ENCODE assay signal across 1 cellular context in the genomic region with DNA sequence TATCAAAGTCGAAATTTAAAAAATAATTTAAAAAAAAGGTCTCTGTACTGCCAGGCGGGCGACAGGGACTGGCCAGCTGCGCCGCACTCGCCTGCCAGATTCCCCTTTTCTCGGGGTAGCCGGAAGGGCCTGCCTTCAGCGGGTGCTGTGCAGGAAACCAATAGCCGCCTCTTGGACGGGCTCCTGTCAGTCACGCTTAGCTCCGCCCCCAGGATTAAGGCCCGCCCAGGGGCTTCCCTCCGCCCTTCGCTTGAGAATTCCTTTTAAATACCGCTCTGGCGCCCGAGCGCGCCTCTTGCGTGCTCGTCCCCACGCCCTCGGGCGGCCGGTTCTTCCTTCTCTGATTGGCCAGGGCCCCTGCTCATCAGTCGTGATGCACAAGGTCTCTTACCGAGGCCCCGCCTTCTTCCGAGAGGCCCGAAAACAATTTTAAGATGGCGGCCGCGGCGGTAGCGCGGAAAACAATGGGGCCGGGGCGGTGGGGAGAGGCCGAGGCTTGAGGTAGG.
TF ChIP-seq lines count a peak whose summit lies in the region.

A gene with protein sequence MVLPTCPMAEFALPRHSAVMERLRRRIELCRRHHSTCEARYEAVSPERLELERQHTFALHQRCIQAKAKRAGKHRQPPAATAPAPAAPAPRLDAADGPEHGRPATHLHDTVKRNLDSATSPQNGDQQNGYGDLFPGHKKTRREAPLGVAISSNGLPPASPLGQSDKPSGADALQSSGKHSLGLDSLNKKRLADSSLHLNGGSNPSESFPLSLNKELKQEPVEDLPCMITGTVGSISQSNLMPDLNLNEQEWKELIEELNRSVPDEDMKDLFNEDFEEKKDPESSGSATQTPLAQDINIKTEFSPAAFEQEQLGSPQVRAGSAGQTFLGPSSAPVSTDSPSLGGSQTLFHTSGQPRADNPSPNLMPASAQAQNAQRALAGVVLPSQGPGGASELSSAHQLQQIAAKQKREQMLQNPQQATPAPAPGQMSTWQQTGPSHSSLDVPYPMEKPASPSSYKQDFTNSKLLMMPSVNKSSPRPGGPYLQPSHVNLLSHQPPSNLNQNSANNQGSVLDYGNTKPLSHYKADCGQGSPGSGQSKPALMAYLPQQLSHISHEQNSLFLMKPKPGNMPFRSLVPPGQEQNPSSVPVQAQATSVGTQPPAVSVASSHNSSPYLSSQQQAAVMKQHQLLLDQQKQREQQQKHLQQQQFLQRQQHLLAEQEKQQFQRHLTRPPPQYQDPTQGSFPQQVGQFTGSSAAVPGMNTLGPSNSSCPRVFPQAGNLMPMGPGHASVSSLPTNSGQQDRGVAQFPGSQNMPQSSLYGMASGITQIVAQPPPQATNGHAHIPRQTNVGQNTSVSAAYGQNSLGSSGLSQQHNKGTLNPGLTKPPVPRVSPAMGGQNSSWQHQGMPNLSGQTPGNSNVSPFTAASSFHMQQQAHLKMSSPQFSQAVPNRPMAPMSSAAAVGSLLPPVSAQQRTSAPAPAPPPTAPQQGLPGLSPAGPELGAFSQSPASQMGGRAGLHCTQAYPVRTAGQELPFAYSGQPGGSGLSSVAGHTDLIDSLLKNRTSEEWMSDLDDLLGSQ (plus strand): TSS at position 411 of the 506 bp plus-strand sequence. CDS start 291 bp downstream, outside the sequence.

TF ChIP-seq in HEK293, 187 proteins besides CTCF, POLR2A, EP300 and RAD21 (continued from another document and continues in another):
- TF ChIP-seq, protein P1, sequence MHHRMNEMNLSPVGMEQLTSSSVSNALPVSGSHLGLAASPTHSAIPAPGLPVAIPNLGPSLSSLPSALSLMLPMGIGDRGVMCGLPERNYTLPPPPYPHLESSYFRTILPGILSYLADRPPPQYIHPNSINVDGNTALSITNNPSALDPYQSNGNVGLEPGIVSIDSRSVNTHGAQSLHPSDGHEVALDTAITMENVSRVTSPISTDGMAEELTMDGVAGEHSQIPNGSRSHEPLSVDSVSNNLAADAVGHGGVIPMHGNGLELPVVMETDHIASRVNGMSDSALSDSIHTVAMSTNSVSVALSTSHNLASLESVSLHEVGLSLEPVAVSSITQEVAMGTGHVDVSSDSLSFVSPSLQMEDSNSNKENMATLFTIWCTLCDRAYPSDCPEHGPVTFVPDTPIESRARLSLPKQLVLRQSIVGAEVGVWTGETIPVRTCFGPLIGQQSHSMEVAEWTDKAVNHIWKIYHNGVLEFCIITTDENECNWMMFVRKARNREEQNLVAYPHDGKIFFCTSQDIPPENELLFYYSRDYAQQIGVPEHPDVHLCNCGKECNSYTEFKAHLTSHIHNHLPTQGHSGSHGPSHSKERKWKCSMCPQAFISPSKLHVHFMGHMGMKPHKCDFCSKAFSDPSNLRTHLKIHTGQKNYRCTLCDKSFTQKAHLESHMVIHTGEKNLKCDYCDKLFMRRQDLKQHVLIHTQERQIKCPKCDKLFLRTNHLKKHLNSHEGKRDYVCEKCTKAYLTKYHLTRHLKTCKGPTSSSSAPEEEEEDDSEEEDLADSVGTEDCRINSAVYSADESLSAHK (tag by site-specific recombination; IDR thresholded peaks at IDR 0.05): no peak
- TF ChIP-seq, protein P2, sequence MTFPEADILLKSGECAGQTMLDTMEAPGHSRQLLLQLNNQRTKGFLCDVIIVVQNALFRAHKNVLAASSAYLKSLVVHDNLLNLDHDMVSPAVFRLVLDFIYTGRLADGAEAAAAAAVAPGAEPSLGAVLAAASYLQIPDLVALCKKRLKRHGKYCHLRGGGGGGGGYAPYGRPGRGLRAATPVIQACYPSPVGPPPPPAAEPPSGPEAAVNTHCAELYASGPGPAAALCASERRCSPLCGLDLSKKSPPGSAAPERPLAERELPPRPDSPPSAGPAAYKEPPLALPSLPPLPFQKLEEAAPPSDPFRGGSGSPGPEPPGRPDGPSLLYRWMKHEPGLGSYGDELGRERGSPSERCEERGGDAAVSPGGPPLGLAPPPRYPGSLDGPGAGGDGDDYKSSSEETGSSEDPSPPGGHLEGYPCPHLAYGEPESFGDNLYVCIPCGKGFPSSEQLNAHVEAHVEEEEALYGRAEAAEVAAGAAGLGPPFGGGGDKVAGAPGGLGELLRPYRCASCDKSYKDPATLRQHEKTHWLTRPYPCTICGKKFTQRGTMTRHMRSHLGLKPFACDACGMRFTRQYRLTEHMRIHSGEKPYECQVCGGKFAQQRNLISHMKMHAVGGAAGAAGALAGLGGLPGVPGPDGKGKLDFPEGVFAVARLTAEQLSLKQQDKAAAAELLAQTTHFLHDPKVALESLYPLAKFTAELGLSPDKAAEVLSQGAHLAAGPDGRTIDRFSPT (tag by site-specific recombination; IDR thresholded peaks at IDR 0.05): no peak
- TF ChIP-seq ZNF132 (tag by site-specific recombination; IDR thresholded peaks at IDR 0.05; ENCODE audit: borderline replicate concordance): no peak
- TF ChIP-seq ZNF48 (tag by site-specific recombination; IDR thresholded peaks at IDR 0.05): no peak
- TF ChIP-seq ZNF549 (tag by site-specific recombination; IDR thresholded peaks at IDR 0.05): no peak
- 0 out of 2 replicates have a peak, but pooled peaks have one; percentile 8 for TF ChIP-seq ZFHX2 (tag by site-specific recombination; conservative IDR thresholded peaks at IDR 0.05)
- TF ChIP-seq, protein P3, sequence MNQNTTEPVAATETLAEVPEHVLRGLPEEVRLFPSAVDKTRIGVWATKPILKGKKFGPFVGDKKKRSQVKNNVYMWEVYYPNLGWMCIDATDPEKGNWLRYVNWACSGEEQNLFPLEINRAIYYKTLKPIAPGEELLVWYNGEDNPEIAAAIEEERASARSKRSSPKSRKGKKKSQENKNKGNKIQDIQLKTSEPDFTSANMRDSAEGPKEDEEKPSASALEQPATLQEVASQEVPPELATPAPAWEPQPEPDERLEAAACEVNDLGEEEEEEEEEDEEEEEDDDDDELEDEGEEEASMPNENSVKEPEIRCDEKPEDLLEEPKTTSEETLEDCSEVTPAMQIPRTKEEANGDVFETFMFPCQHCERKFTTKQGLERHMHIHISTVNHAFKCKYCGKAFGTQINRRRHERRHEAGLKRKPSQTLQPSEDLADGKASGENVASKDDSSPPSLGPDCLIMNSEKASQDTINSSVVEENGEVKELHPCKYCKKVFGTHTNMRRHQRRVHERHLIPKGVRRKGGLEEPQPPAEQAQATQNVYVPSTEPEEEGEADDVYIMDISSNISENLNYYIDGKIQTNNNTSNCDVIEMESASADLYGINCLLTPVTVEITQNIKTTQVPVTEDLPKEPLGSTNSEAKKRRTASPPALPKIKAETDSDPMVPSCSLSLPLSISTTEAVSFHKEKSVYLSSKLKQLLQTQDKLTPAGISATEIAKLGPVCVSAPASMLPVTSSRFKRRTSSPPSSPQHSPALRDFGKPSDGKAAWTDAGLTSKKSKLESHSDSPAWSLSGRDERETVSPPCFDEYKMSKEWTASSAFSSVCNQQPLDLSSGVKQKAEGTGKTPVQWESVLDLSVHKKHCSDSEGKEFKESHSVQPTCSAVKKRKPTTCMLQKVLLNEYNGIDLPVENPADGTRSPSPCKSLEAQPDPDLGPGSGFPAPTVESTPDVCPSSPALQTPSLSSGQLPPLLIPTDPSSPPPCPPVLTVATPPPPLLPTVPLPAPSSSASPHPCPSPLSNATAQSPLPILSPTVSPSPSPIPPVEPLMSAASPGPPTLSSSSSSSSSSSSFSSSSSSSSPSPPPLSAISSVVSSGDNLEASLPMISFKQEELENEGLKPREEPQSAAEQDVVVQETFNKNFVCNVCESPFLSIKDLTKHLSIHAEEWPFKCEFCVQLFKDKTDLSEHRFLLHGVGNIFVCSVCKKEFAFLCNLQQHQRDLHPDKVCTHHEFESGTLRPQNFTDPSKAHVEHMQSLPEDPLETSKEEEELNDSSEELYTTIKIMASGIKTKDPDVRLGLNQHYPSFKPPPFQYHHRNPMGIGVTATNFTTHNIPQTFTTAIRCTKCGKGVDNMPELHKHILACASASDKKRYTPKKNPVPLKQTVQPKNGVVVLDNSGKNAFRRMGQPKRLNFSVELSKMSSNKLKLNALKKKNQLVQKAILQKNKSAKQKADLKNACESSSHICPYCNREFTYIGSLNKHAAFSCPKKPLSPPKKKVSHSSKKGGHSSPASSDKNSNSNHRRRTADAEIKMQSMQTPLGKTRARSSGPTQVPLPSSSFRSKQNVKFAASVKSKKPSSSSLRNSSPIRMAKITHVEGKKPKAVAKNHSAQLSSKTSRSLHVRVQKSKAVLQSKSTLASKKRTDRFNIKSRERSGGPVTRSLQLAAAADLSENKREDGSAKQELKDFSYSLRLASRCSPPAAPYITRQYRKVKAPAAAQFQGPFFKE (tag by site-specific recombination; IDR thresholded peaks at IDR 0.05; ENCODE audit: borderline replicate concordance): no peak
- TF ChIP-seq ZNF19 (tag by site-specific recombination; IDR thresholded peaks at IDR 0.05; ENCODE audit: low read depth): no peak
- TF ChIP-seq MZF1 (tag by site-specific recombination; IDR thresholded peaks at IDR 0.05; ENCODE audit: borderline replicate concordance): peak; percentile 62; the same call in 1 of the 2 replicates
- no peak for TF ChIP-seq ZNF530 (tag by site-specific recombination; IDR thresholded peaks at IDR 0.05; ENCODE audit: low read depth)
- peak; percentile 95 for TF ChIP-seq SP3 (tag by site-specific recombination; IDR thresholded peaks at IDR 0.05)
- TF ChIP-seq, protein P4, sequence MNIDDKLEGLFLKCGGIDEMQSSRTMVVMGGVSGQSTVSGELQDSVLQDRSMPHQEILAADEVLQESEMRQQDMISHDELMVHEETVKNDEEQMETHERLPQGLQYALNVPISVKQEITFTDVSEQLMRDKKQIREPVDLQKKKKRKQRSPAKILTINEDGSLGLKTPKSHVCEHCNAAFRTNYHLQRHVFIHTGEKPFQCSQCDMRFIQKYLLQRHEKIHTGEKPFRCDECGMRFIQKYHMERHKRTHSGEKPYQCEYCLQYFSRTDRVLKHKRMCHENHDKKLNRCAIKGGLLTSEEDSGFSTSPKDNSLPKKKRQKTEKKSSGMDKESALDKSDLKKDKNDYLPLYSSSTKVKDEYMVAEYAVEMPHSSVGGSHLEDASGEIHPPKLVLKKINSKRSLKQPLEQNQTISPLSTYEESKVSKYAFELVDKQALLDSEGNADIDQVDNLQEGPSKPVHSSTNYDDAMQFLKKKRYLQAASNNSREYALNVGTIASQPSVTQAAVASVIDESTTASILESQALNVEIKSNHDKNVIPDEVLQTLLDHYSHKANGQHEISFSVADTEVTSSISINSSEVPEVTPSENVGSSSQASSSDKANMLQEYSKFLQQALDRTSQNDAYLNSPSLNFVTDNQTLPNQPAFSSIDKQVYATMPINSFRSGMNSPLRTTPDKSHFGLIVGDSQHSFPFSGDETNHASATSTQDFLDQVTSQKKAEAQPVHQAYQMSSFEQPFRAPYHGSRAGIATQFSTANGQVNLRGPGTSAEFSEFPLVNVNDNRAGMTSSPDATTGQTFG (tag by site-specific recombination; IDR thresholded peaks at IDR 0.05; ENCODE audit: borderline replicate concordance): no peak
- TF ChIP-seq, protein P5, sequence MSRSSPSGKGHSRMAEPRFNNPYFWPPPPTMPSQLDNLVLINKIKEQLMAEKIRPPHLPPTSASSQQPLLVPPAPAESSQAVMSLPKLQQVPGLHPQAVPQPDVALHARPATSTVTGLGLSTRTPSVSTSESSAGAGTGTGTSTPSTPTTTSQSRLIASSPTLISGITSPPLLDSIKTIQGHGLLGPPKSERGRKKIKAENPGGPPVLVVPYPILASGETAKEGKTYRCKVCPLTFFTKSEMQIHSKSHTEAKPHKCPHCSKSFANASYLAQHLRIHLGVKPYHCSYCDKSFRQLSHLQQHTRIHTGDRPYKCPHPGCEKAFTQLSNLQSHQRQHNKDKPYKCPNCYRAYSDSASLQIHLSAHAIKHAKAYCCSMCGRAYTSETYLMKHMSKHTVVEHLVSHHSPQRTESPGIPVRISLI (tag by site-specific recombination; IDR thresholded peaks at IDR 0.05): no peak
- TF ChIP-seq, protein P6, sequence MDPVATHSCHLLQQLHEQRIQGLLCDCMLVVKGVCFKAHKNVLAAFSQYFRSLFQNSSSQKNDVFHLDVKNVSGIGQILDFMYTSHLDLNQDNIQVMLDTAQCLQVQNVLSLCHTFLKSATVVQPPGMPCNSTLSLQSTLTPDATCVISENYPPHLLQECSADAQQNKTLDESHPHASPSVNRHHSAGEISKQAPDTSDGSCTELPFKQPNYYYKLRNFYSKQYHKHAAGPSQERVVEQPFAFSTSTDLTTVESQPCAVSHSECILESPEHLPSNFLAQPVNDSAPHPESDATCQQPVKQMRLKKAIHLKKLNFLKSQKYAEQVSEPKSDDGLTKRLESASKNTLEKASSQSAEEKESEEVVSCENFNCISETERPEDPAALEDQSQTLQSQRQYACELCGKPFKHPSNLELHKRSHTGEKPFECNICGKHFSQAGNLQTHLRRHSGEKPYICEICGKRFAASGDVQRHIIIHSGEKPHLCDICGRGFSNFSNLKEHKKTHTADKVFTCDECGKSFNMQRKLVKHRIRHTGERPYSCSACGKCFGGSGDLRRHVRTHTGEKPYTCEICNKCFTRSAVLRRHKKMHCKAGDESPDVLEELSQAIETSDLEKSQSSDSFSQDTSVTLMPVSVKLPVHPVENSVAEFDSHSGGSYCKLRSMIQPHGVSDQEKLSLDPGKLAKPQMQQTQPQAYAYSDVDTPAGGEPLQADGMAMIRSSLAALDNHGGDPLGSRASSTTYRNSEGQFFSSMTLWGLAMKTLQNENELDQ (tag by site-specific recombination; IDR thresholded peaks at IDR 0.05; ENCODE audit: low read depth): no peak
- no peak for TF ChIP-seq ZSCAN23 (tag by site-specific recombination; IDR thresholded peaks at IDR 0.05)
- no peak for TF ChIP-seq ZNF791 (tag by site-specific recombination; IDR thresholded peaks at IDR 0.05)
- no peak for TF ChIP-seq ZNF2 (tag by site-specific recombination; IDR thresholded peaks at IDR 0.05)
- no peak for TF ChIP-seq ZNF404 (tag by site-specific recombination; IDR thresholded peaks at IDR 0.05)
- TF ChIP-seq, protein P7, sequence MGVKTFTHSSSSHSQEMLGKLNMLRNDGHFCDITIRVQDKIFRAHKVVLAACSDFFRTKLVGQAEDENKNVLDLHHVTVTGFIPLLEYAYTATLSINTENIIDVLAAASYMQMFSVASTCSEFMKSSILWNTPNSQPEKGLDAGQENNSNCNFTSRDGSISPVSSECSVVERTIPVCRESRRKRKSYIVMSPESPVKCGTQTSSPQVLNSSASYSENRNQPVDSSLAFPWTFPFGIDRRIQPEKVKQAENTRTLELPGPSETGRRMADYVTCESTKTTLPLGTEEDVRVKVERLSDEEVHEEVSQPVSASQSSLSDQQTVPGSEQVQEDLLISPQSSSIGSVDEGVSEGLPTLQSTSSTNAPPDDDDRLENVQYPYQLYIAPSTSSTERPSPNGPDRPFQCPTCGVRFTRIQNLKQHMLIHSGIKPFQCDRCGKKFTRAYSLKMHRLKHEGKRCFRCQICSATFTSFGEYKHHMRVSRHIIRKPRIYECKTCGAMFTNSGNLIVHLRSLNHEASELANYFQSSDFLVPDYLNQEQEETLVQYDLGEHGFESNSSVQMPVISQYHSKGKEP (tag by site-specific recombination; IDR thresholded peaks at IDR 0.05): no peak
